ENCODE assay signal across 8 cellular contexts in genomic region chr5:73519531-73520283, GRCh38. TPM values are rescaled to one million over a fixed set of nuclear protein-coding genes. Genes with fewer than 3 reads are reported as not detected.
DNase-seq lines count a peak whose midpoint lies in the region; ATAC-seq and TF ChIP-seq lines count a peak whose summit lies in the region.

No MANE protein-coding gene starts in this region.

- H3K36me3 Mint-ChIP-seq in nephron (ENCODE audit: low read depth): no peaks in the 10 kb centered on the region

- no peaks in the 10 kb centered on the region for H3K27me3 Mint-ChIP-seq in nephron (ENCODE audit: low read depth)
- H3K27me3 Mint-ChIP-seq in stimulated activated naive CD8-positive, alpha-beta T cell treated with anti-CD3 and anti-CD28 coated beads, Interleukin-15, amount 100 ng/mL, for 72 hours: no peaks in the 10 kb centered on the region

- H3K4me1 Mint-ChIP-seq in nephron: no peaks in the 10 kb centered on the region
- H3K4me1 Mint-ChIP-seq in stimulated activated naive CD8-positive, alpha-beta T cell treated with anti-CD3 and anti-CD28 coated beads, Interleukin-15, amount 100 ng/mL, for 72 hours: peaks cover 10% of the 10 kb centered on the region

- H3K4me3 Mint-ChIP-seq in nephron: no peak overlapping the region
- peak overlapping the region; percentile 36 to 67 for H3K4me3 Mint-ChIP-seq in stimulated activated naive CD8-positive, alpha-beta T cell treated with anti-CD3 and anti-CD28 coated beads, Interleukin-15, amount 100 ng/mL, for 72 hours

- no peak overlapping the region for H3K27ac Mint-ChIP-seq in nephron
- H3K27ac Mint-ChIP-seq in stimulated activated naive CD8-positive, alpha-beta T cell treated with anti-CD3 and anti-CD28 coated beads, Interleukin-15, amount 100 ng/mL, for 72 hours: peak overlapping the region in 1 of 2 donors; percentile 95

- H3K36me3 ChIP-seq in DND-41 (ENCODE audit: insufficient read depth, low read length) (no peaks in the 10 kb centered on the region), PC-3 (ENCODE audit: low read depth, low read length) (no peaks in the 10 kb centered on the region), esophagus squamous epithelium (no peaks in the 10 kb centered on the region)

- H3F3A ChIP-seq in PC-3 (ENCODE audit: low read length, unreplicated experiment): no peaks in the 10 kb centered on the region

- no peaks in the 10 kb centered on the region for H3K9me3 Mint-ChIP-seq in nephron
- no peaks in the 10 kb centered on the region for H3K9me3 Mint-ChIP-seq in stimulated activated naive CD8-positive, alpha-beta T cell treated with anti-CD3 and anti-CD28 coated beads, Interleukin-15, amount 100 ng/mL, for 72 hours

- H3K4me1 ChIP-seq in DND-41 (ENCODE audit: insufficient read depth, low read length) (peaks cover 3% of the 10 kb centered on the region; the same call in 1 of the 2 replicates), PC-3 (ENCODE audit: insufficient read depth, low read length) (peaks cover 16% of the 10 kb centered on the region), esophagus squamous epithelium (peaks cover 6 to 44% (median 7%) of the 10 kb centered on the region in 3 donors)

- intact Hi-C loops in PC-3 (cut with micrococcal nuclease) (loop anchor here (1.0 to 2.0 kb wide), 2 partner anchors 17 to 41 kb away; no protein-coding TSS in a partner anchor), esophagus squamous epithelium (cut with DNase I) (no loop called here)

- H3K4me3 ChIP-seq in DND-41 (ENCODE audit: low read depth in 1 of 2, low read length in 2 of 2) (no peak overlapping the region), PC-3 (ENCODE audit: low read length) (peak overlapping the region; percentile 17; the same call in 1 of the 2 replicates), esophagus squamous epithelium (no peak overlapping the region)

- H4K20me1 ChIP-seq in DND-41 (ENCODE audit: insufficient read depth, low read length): no peaks in the 10 kb centered on the region
- H4K20me1 ChIP-seq in PC-3 (ENCODE audit: low read length): no peaks in the 10 kb centered on the region

- no peaks in the 10 kb centered on the region for H3K9me2 ChIP-seq in PC-3 (replicated peaks; ENCODE audit: low read length)

- H3K79me2 ChIP-seq in DND-41 (ENCODE audit: insufficient read depth, low read length): no peaks in the 10 kb centered on the region
- no peaks in the 10 kb centered on the region for H3K79me2 ChIP-seq in PC-3 (ENCODE audit: low read length)

- no peak overlapping the region for H3K4me2 ChIP-seq in DND-41 (ENCODE audit: insufficient read depth, low read length)
- H3K4me2 ChIP-seq in PC-3 (ENCODE audit: low read length): peak overlapping the region; percentile 66

- H3K27ac ChIP-seq in DND-41 (ENCODE audit: low read length) (no peak overlapping the region), PC-3 (ENCODE audit: low read length) (no peak overlapping the region), esophagus squamous epithelium (no peak overlapping the region)

- H3K27me3 ChIP-seq in DND-41 (ENCODE audit: insufficient read depth, low read length, poor library complexity) (no peaks in the 10 kb centered on the region), PC-3 (ENCODE audit: low read length) (no peaks in the 10 kb centered on the region), esophagus squamous epithelium (no peaks in the 10 kb centered on the region)

- peak overlapping the region; percentile 38; the same call in 1 of the 2 replicates for H2AFZ ChIP-seq in DND-41 (ENCODE audit: low read depth, low read length)
- peak overlapping the region; percentile 68 for H2AFZ ChIP-seq in PC-3 (ENCODE audit: low read length)

- TF ChIP-seq CTCF in DND-41 (IDR thresholded peaks at IDR 0.05; ENCODE audit: borderline replicate concordance, extremely low read depth, low read length, poor library complexity, severe bottlenecking): peak; percentile 90
- TF ChIP-seq CTCF in PC-3 (conservative IDR thresholded peaks at IDR 0.05; ENCODE audit: low read depth, low read length): peak; percentile 75
- TF ChIP-seq CTCF in esophagus squamous epithelium (IDR thresholded peaks at IDR 0.05): peak; percentile 15 to 86 (median 72)
- peak; percentile 46 to 63 (median 62) for TF ChIP-seq CTCF in nephron (IDR thresholded peaks at IDR 0.05; ENCODE audit: unreplicated experiment in 3 of 3)

- in situ Hi-C loops in KBM-7 (cut with MboI; ENCODE audit: low pct_unique_long_range_greater_than_20kb, low sequenced_read_pairs): no loop called here

- POLR2A ChIA-PET in PC-3 (lab: Charles Lee; ENCODE audit: unreplicated experiment): no interaction called here

- DNase-seq in DND-41: peak; percentile 74
- DNase-seq in KBM-7: peak; percentile 92
- peak; percentile 88 for DNase-seq in PC-3
- DNase-seq in activated T-cell treated with anti-CD3 and anti-CD28 coated beads for 1 hour (ENCODE audit: low read depth): peak; percentile 31
- peak; percentile 14 for DNase-seq in esophagus squamous epithelium (lab: John Stamatoyannopoulos, UW)
- peak; percentile 72 to 76 for DNase-seq in stimulated activated naive CD8-positive, alpha-beta T cell treated with anti-CD3 and anti-CD28 coated beads, Interleukin-15, amount 100 ng/mL, for 72 hours

- H3K9ac ChIP-seq in DND-41 (ENCODE audit: low read depth, low read length): no peak overlapping the region
- H3K9ac ChIP-seq in PC-3 (ENCODE audit: low read length): no peak overlapping the region

- peak; percentile 100 for ATAC-seq in DND-41 (ENCODE audit: insufficient read depth, low read depth)
- peak; percentile 97 for ATAC-seq in GM21717 (IDR thresholded peaks at IDR 0.05; ENCODE audit: unreplicated experiment)
- ATAC-seq in PC-3: peak; percentile 99
- ATAC-seq in stimulated activated naive CD8-positive, alpha-beta T cell treated with anti-CD3 and anti-CD28 coated beads, Interleukin-15, amount 100 ng/mL, for 72 hours: peak; percentile 97

- no peak for TF ChIP-seq POLR2A in esophagus squamous epithelium (IDR thresholded peaks at IDR 0.05)

- no peaks in the 10 kb centered on the region for H3K9me3 ChIP-seq in DND-41 (ENCODE audit: insufficient read depth, low read length, severe bottlenecking)
- H3K9me3 ChIP-seq in PC-3 (ENCODE audit: low read length): no peaks in the 10 kb centered on the region
- H3K9me3 ChIP-seq in esophagus squamous epithelium: no peaks in the 10 kb centered on the region

- CTCF ChIA-PET in PC-3 (lab: Charles Lee): interaction anchor here (0.6 to 1.0 kb wide), 5 partner anchors 8 to 895 kb away, joined by 3 to 5 read pairs (median 3); no protein-coding TSS in a partner anchor

- BruUV-seq in PC-3 (replicated peaks; lab: Mats Ljungman, UMichigan): no TSS peak

- 17 to 19% methylated on average over 15 of the region's 16 CpGs for WGBS in esophagus squamous epithelium, 2 donors

RNA-seq across cellular contexts. Expression of gene BTF3, which starts 21.5 kb away (rescaled TPM):
- 249 and 291 TPM in 2 replicates for total RNA-seq in PC-3 (2014; rRNA removed)
- 100 to 1,000 TPM; 467 to 654 (median 574) TPM for total RNA-seq in esophagus squamous epithelium

RNA-seq across cellular contexts. Expression of gene ANKRA2, which starts 45.7 kb away (rescaled TPM):
- total RNA-seq in PC-3 (2014; rRNA removed) (3.2 and 4.4 TPM in 2 replicates), esophagus squamous epithelium (10 to 100 TPM in 3 of 4 donors, 1 to 10 TPM in 1; 7.1 to 35.3 (median 15.2) TPM)

RNA-seq across cellular contexts. Expression of gene UTP15, which starts 45.8 kb away (rescaled TPM):
- 20.9 and 27.6 TPM in 2 replicates for total RNA-seq in PC-3 (2014; rRNA removed)
- 10 to 100 TPM; 12.8 to 31.7 (median 24.1) TPM for total RNA-seq in esophagus squamous epithelium

Comparison
In these comparisons a context has a peak if more than half of its experiments do, and no peak if none do; other contexts are left out.
1. DNase-seq: peak in every context shown above with its lines; median percentile 92 in KBM-7; 88 in PC-3; 74 in DND-41; 74 in stimulated activated naive CD8-positive, alpha-beta T cell treated with anti-CD3 and anti-CD28 coated beads, Interleukin-15, amount 100 ng/mL, for 72 hours; 31 in activated T-cell treated with anti-CD3 and anti-CD28 coated beads for 1 hour; 14 in esophagus squamous epithelium.
2. H3K4me3 Mint-ChIP-seq: peak in stimulated activated naive CD8-positive, alpha-beta T cell treated with anti-CD3 and anti-CD28 coated beads, Interleukin-15, amount 100 ng/mL, for 72 hours (2 of 2); none in nephron (0 of 3).
3. Peak in every context shown above with its lines, with median percentiles within 50 percentile points of each other: ATAC-seq and CTCF ChIP-seq.